Comparison of ENCODE assay signal across 21 cellular contexts in the genomic region with DNA sequence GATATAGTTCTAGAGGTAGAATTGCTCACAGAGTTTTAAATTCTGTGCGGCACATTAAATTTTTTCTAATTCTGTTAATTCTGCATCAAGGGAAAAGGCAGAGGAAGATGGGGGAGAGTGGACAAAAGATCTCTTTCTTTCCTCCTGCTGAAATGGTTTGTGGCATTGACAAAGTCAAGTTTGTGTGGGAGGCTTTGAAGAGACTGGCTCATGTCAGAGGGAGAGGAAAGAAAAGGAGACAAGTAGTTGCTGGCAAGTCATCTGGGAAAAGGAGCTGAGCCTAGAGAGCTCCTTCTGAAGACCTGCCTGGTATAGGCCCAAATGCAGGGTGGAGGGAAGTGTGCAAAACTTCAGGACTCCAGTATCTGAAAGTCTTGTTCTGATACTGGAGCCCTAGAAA.
"Had no signal": no experiment of that assay in that cellular context is flagged by ENCODE, and none has a peak within 500 bp of the region (broad histone marks: within the 10 kb centered on the region; RNA-seq: fewer than 3 reads in every experiment).

No MANE protein-coding gene starts in this region.

- H3K9me3 ChIP-seq: transverse colon, vagina had no signal

- H3K4me1 ChIP-seq: parathyroid adenoma had no signal

- H3K79me2 ChIP-seq: parathyroid adenoma had no signal

- H3K27ac Mint-ChIP-seq: activated CD4-positive, alpha-beta memory T cell treated with anti-CD3 and anti-CD28 coated beads, Interleukin-2, amount 10 ng/mL, durations not matched to agents 7 days and 5 days; activated CD8-positive, alpha-beta memory T cell treated with anti-CD3 and anti-CD28 coated beads, Interleukin-2, amount 10 ng/mL, durations not matched to agents 7 days and 5 days; activated naive CD8-positive, alpha-beta T cell treated with anti-CD3 and anti-CD28 coated beads, Interleukin-2, amount 10 ng/mL, durations not matched to agents 7 days and 5 days; natural killer cell had no signal

- H3K4me3 Mint-ChIP-seq: activated CD4-positive, alpha-beta memory T cell treated with anti-CD3 and anti-CD28 coated beads, Interleukin-2, amount 10 ng/mL, durations not matched to agents 7 days and 5 days; activated CD8-positive, alpha-beta memory T cell treated with anti-CD3 and anti-CD28 coated beads, Interleukin-2, amount 10 ng/mL, durations not matched to agents 7 days and 5 days; activated naive CD8-positive, alpha-beta T cell treated with anti-CD3 and anti-CD28 coated beads, Interleukin-2, amount 10 ng/mL, durations not matched to agents 7 days and 5 days; activated T-helper 17 cell treated with anti-CD3 and anti-CD28 coated beads, Interleukin-2, amount 50 U/mL, for 72 hours; natural killer cell had no signal

- DNase-seq: activated CD4-positive, alpha-beta memory T cell treated with anti-CD3 and anti-CD28 coated beads, Interleukin-2, amount 10 ng/mL, durations not matched to agents 7 days and 5 days; activated CD4-positive, alpha-beta T cell treated with anti-CD3 and anti-CD28 coated beads for 48 hours; activated CD4-positive, CD25-positive, alpha-beta regulatory T cell; activated CD8-positive, alpha-beta memory T cell treated with anti-CD3 and anti-CD28 coated beads, Interleukin-2, amount 10 ng/mL, durations not matched to agents 7 days and 5 days; activated naive CD4-positive, alpha-beta T cell; activated naive CD8-positive, alpha-beta T cell treated with anti-CD3 and anti-CD28 coated beads, Interleukin-2, amount 10 ng/mL, durations not matched to agents 7 days and 5 days; brain microvascular endothelial cell; effector memory CD4-positive, alpha-beta T cell; glutamatergic neuron; left ventricle myocardium inferior; mesenchymal stem cell; natural killer cell; stimulated activated CD8-positive, alpha-beta memory T cell treated with anti-CD3 and anti-CD28 coated beads, Interleukin-4, amount 100 ng/mL, for 48 hours; stimulated activated naive CD4-positive, alpha-beta T cell treated with Interleukin-2 at 50 U/mL for 16 hours; T-helper 1 cell; T1000; transverse colon had no signal

- H3K9ac ChIP-seq: parathyroid adenoma had no signal

- H3K4me1 Mint-ChIP-seq: activated CD4-positive, alpha-beta memory T cell treated with anti-CD3 and anti-CD28 coated beads, Interleukin-2, amount 10 ng/mL, durations not matched to agents 7 days and 5 days; activated CD8-positive, alpha-beta memory T cell treated with anti-CD3 and anti-CD28 coated beads, Interleukin-2, amount 10 ng/mL, durations not matched to agents 7 days and 5 days; activated naive CD8-positive, alpha-beta T cell treated with anti-CD3 and anti-CD28 coated beads, Interleukin-2, amount 10 ng/mL, durations not matched to agents 7 days and 5 days; activated T-helper 17 cell treated with anti-CD3 and anti-CD28 coated beads, Interleukin-2, amount 50 U/mL, for 72 hours; natural killer cell had no signal

- H3K4me3 ChIP-seq: coronary artery, left ventricle myocardium inferior, transverse colon, vagina had no signal

- H3K27ac ChIP-seq: brain microvascular endothelial cell, coronary artery, left ventricle myocardium inferior, parathyroid adenoma, transverse colon, vagina had no signal

- H3K27me3 Mint-ChIP-seq: activated CD4-positive, alpha-beta memory T cell treated with anti-CD3 and anti-CD28 coated beads, Interleukin-2, amount 10 ng/mL, durations not matched to agents 7 days and 5 days; activated CD8-positive, alpha-beta memory T cell treated with anti-CD3 and anti-CD28 coated beads, Interleukin-2, amount 10 ng/mL, durations not matched to agents 7 days and 5 days; activated naive CD8-positive, alpha-beta T cell treated with anti-CD3 and anti-CD28 coated beads, Interleukin-2, amount 10 ng/mL, durations not matched to agents 7 days and 5 days; activated T-helper 17 cell treated with anti-CD3 and anti-CD28 coated beads, Interleukin-2, amount 50 U/mL, for 72 hours had no signal

- H3K9me3 Mint-ChIP-seq: activated naive CD8-positive, alpha-beta T cell treated with anti-CD3 and anti-CD28 coated beads, Interleukin-2, amount 10 ng/mL, durations not matched to agents 7 days and 5 days had no signal

- H3K27me3 ChIP-seq: brain microvascular endothelial cell, transverse colon, vagina had no signal

- H2AFZ ChIP-seq: parathyroid adenoma had no signal
